9 cellular contexts compared by ENCODE assay signal in genomic region chr17:4733073-4733531, GRCh38. TPM values are rescaled to one million over a fixed set of nuclear protein-coding genes. Genes with fewer than 3 reads are reported as not detected.
DNase-seq lines count a peak whose midpoint lies in the region; TF ChIP-seq lines count a peak whose summit lies in the region.
"Had no signal": no experiment of that assay in that cellular context is flagged by ENCODE, and none has a peak within 500 bp of the region (broad histone marks: within the 10 kb centered on the region; RNA-seq: fewer than 3 reads in every experiment).

No MANE protein-coding gene starts in this region.

- no peak overlapping the region for H2BK120ac ChIP-seq in mesendoderm (ENCODE audit: low read depth, low read length)

- H3K9me3 ChIP-seq in neural progenitor cell (ENCODE audit: low read depth) (no peaks in the 10 kb centered on the region), MG63 (no peaks in the 10 kb centered on the region)

- no peak overlapping the region for H2BK5ac ChIP-seq in mesendoderm (ENCODE audit: low read length)

- DNase-seq in Kasumi-1 (lab: John Stamatoyannopoulos, UW) (peak; percentile 76 to 89), neural progenitor cell (ENCODE audit: low spot score) (no peak), foreskin fibroblast (no peak), mesendoderm (no peak), MG63 (no peak), NCI-H526 (lab: John Stamatoyannopoulos, UW) (no peak)
- DNase-seq in activated naive CD8-positive, alpha-beta T cell treated with anti-CD3 and anti-CD28 coated beads for 36 hours, result no peak
- DNase-seq: stimulated activated naive CD4-positive, alpha-beta T cell treated with Interleukin-2 at 50 U/mL for 16 hours had no signal

- no peak overlapping the region for H3K56ac ChIP-seq in mesendoderm (ENCODE audit: low read length)

- no peak overlapping the region for H3K4ac ChIP-seq in mesendoderm (ENCODE audit: low read depth, low read length)

- H2AK5ac ChIP-seq in mesendoderm (ENCODE audit: low read length), result no peak overlapping the region

- peaks cover 14% of the 10 kb centered on the region for H4K20me1 ChIP-seq in neural progenitor cell (ENCODE audit: low read depth)

- H3K27ac Mint-ChIP-seq in activated naive CD8-positive, alpha-beta T cell treated with anti-CD3 and anti-CD28 coated beads for 36 hours, result peak overlapping the region; percentile 2
- no peak overlapping the region for H3K27ac Mint-ChIP-seq in neural progenitor cell

- no CpG with 5 or more reads among the region's 6 CpGs for WGBS in mesendoderm (ENCODE audit: extremely low coverage, insufficient coverage, low lambda C conversion rate)

- H3K27me3 Mint-ChIP-seq in activated naive CD8-positive, alpha-beta T cell treated with anti-CD3 and anti-CD28 coated beads for 36 hours, result peaks cover under 1% of the 10 kb centered on the region
- peaks cover 22% of the 10 kb centered on the region for H3K27me3 Mint-ChIP-seq in neural progenitor cell (ENCODE audit: insufficient read depth, low read depth)

- H3K27ac ChIP-seq in neural progenitor cell (no peak overlapping the region), mesendoderm (ENCODE audit: low read depth, low read length) (no peak overlapping the region)

- no peaks in the 10 kb centered on the region for H3K79me1 ChIP-seq in mesendoderm (ENCODE audit: low read length)

- H3F3A ChIP-seq in neural progenitor cell (ENCODE audit: low read depth), result peaks cover 5% of the 10 kb centered on the region

- peaks cover 34% of the 10 kb centered on the region for H3K27me3 ChIP-seq in neural progenitor cell
- peaks cover 4% of the 10 kb centered on the region for H3K27me3 ChIP-seq in mesendoderm (ENCODE audit: insufficient read depth, low read length, poor library complexity)
- no peaks in the 10 kb centered on the region for H3K27me3 ChIP-seq in MG63

- H3K23ac ChIP-seq in mesendoderm (ENCODE audit: low read length), result no peak overlapping the region

- H3K4me2 ChIP-seq in neural progenitor cell, result no peak overlapping the region
- H3K4me2 ChIP-seq in mesendoderm (ENCODE audit: low read length), result no peak overlapping the region

- no peak overlapping the region for H2AFZ ChIP-seq in neural progenitor cell (replicated peaks)

- H3K36me3 ChIP-seq in neural progenitor cell (no peaks in the 10 kb centered on the region), mesendoderm (ENCODE audit: control insufficient read depth, insufficient read depth, low read length) (no peaks in the 10 kb centered on the region), MG63 (no peaks in the 10 kb centered on the region)

- no peaks in the 10 kb centered on the region for H3K36me3 Mint-ChIP-seq in activated naive CD8-positive, alpha-beta T cell treated with anti-CD3 and anti-CD28 coated beads for 36 hours
- H3K36me3 Mint-ChIP-seq in neural progenitor cell, result no peaks in the 10 kb centered on the region

- no peak overlapping the region for H2BK15ac ChIP-seq in mesendoderm (replicated peaks; ENCODE audit: low read depth)

- H3K9ac ChIP-seq in neural progenitor cell (no peak overlapping the region), mesendoderm (ENCODE audit: low read length) (no peak overlapping the region)

- H4K8ac ChIP-seq in mesendoderm (ENCODE audit: low read depth, low read length), result no peak overlapping the region

- H3K4me1 ChIP-seq in neural progenitor cell (no peaks in the 10 kb centered on the region), mesendoderm (ENCODE audit: control insufficient read depth, low read depth, low read length) (no peaks in the 10 kb centered on the region)

- no peak overlapping the region for H3K4me3 Mint-ChIP-seq in activated naive CD8-positive, alpha-beta T cell treated with anti-CD3 and anti-CD28 coated beads for 36 hours
- H3K4me3 Mint-ChIP-seq in neural progenitor cell, result no peak overlapping the region

- H3K4me1 Mint-ChIP-seq in activated naive CD8-positive, alpha-beta T cell treated with anti-CD3 and anti-CD28 coated beads for 36 hours, result peaks cover 32% of the 10 kb centered on the region
- peaks cover 8% of the 10 kb centered on the region for H3K4me1 Mint-ChIP-seq in neural progenitor cell

- no peaks in the 10 kb centered on the region for H3K9me3 Mint-ChIP-seq in activated naive CD8-positive, alpha-beta T cell treated with anti-CD3 and anti-CD28 coated beads for 36 hours
- no peaks in the 10 kb centered on the region for H3K9me3 Mint-ChIP-seq in neural progenitor cell

- H3K4me3 ChIP-seq in GM12875 (ENCODE audit: low read depth, low read length), result no peak overlapping the region
- no peak overlapping the region for H3K4me3 ChIP-seq in neural progenitor cell
- no peak overlapping the region for H3K4me3 ChIP-seq in foreskin fibroblast (ENCODE audit: low read depth in 1 of 2, low read length in 2 of 2)
- no peak overlapping the region for H3K4me3 ChIP-seq in mesendoderm (ENCODE audit: low read length)
- no peak overlapping the region for H3K4me3 ChIP-seq in MG63

- H4K5ac ChIP-seq in mesendoderm (ENCODE audit: low read length), result no peak overlapping the region

- H3K79me2 ChIP-seq in neural progenitor cell (ENCODE audit: low read depth) (no peaks in the 10 kb centered on the region), mesendoderm (ENCODE audit: control insufficient read depth, insufficient read depth, low read length) (no peaks in the 10 kb centered on the region)

- TF ChIP-seq CTCF in GM12875 (IDR thresholded peaks at IDR 0.05; ENCODE audit: borderline replicate concordance, insufficient read depth, low read depth, low read length) (peak; percentile 75), neural progenitor cell (IDR thresholded peaks at IDR 0.05) (peak; percentile 11), foreskin fibroblast (IDR thresholded peaks at IDR 0.05; ENCODE audit: low read depth, low read length) (no peak)

- H3K18ac ChIP-seq in mesendoderm (ENCODE audit: low read length), result no peak overlapping the region

RNA-seq across cellular contexts. Expression of gene MED11, which starts 1.9 kb away (rescaled TPM):
- total RNA-seq in activated naive CD8-positive, alpha-beta T cell treated with anti-CD3 and anti-CD28 coated beads for 36 hours, result 10 to 100 TPM; 18.3 to 21.0 TPM
- total RNA-seq in neural progenitor cell (ENCODE audit: low replicate concordance), result 27.3 and 31.6 TPM in 2 replicates
- 25.0 TPM for polyA plus RNA-seq in mesendoderm (2013, experiment 1 of 2)
- polyA plus RNA-seq in mesendoderm (2013, experiment 2 of 2), result 26.6 TPM
- 13.2 and 19.4 TPM in 2 replicates for total RNA-seq in MG63 (2014; rRNA removed; shearing (Covaris generic); ENCODE audit: low replicate concordance)

RNA-seq across cellular contexts. Expression of gene ZMYND15, which starts 6.5 kb away (rescaled TPM):
- not detected for total RNA-seq in activated naive CD8-positive, alpha-beta T cell treated with anti-CD3 and anti-CD28 coated beads for 36 hours
- total RNA-seq in neural progenitor cell (ENCODE audit: low replicate concordance), result not detected in 2 replicates
- polyA plus RNA-seq in mesendoderm (2013, experiment 1 of 2), result 0.11 TPM
- polyA plus RNA-seq in mesendoderm (2013, experiment 2 of 2), result 0.08 TPM
- 0.30 and 0.33 TPM in 2 replicates for total RNA-seq in MG63 (2014; rRNA removed; shearing (Covaris generic); ENCODE audit: low replicate concordance)

RNA-seq across cellular contexts. Expression of gene CXCL16, which starts 6.6 kb away (rescaled TPM):
- 1 to 10 TPM; 2.0 to 3.3 TPM for total RNA-seq in activated naive CD8-positive, alpha-beta T cell treated with anti-CD3 and anti-CD28 coated beads for 36 hours
- total RNA-seq in neural progenitor cell (ENCODE audit: low replicate concordance), result 0.21 and 0.43 TPM in 2 replicates
- polyA plus RNA-seq in mesendoderm (2013, experiment 1 of 2), result 0.46 TPM
- polyA plus RNA-seq in mesendoderm (2013, experiment 2 of 2), result 0.45 TPM
- 1.8 and 3.7 TPM in 2 replicates for total RNA-seq in MG63 (2014; rRNA removed; shearing (Covaris generic); ENCODE audit: low replicate concordance)

RNA-seq across cellular contexts. Expression of gene ARRB2, which starts 22.7 kb away (rescaled TPM):
- 100 to 1,000 TPM; 161 to 170 TPM for total RNA-seq in activated naive CD8-positive, alpha-beta T cell treated with anti-CD3 and anti-CD28 coated beads for 36 hours
- total RNA-seq in neural progenitor cell (ENCODE audit: low replicate concordance), result 33.3 and 64.9 TPM in 2 replicates
- polyA plus RNA-seq in mesendoderm (2013, experiment 1 of 2), result 33.5 TPM
- polyA plus RNA-seq in mesendoderm (2013, experiment 2 of 2), result 33.1 TPM
- total RNA-seq in MG63 (2014; rRNA removed; shearing (Covaris generic); ENCODE audit: low replicate concordance), result 5.7 and 10.5 TPM in 2 replicates

RNA-seq across cellular contexts. Expression of gene PELP1, which starts 29.2 kb away (rescaled TPM):
- total RNA-seq in activated naive CD8-positive, alpha-beta T cell treated with anti-CD3 and anti-CD28 coated beads for 36 hours, result 100 to 1,000 TPM; 110 to 122 TPM
- total RNA-seq in neural progenitor cell (ENCODE audit: low replicate concordance), result 22.4 and 38.1 TPM in 2 replicates
- 79.4 TPM for polyA plus RNA-seq in mesendoderm (2013, experiment 1 of 2)
- polyA plus RNA-seq in mesendoderm (2013, experiment 2 of 2), result 77.5 TPM
- total RNA-seq in MG63 (2014; rRNA removed; shearing (Covaris generic); ENCODE audit: low replicate concordance), result 13.6 and 15.7 TPM in 2 replicates

Comparison
In these comparisons a context has a peak if more than half of its experiments do, and no peak if none do; other contexts are left out.
1. DNase-seq: peak in Kasumi-1 (2 of 2); none in activated naive CD8-positive, alpha-beta T cell treated with anti-CD3 and anti-CD28 coated beads for 36 hours (single experiment), neural progenitor cell (single experiment), foreskin fibroblast (0 of 2), mesendoderm (single experiment), MG63 (single experiment) and NCI-H526 (0 of 2).